8 cellular contexts compared by ENCODE assay signal in the genomic region with DNA sequence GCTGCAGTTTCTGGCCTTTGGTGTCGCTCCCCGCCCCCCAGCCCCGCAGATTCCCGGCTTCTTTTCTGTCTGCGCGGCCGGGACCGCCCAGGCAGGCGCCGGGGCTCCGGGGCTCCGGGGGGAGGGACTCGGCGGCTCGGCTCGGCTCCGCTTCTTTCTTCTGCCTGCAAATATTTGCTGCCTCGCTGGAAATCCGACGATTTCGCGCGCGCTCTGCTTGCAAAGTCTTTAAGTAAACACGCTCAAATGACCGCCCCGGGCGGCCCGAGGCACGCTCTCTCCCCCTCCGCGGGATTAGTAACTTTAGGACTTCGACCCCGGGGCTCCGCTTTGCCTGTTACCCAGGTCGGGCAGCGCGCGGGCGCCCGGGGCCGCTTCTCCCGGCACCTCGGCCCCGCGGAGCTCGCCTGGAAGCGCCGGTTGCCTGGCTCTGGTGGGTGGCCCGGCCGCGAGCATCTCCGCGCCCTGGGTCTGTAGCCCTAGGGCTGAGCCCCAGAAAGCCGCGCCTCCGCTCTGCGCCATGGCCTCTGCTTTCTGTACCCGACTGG. TPM values are rescaled to one million over a fixed set of nuclear protein-coding genes. Genes with fewer than 3 reads are reported as not detected.
A peak's percentile ranks its signal among the peaks of the same experiment; 100 is the strongest.
DNase-seq lines count a peak whose midpoint lies in the region; ATAC-seq and TF ChIP-seq lines count a peak whose summit lies in the region.

No MANE protein-coding gene starts in this region.

- in situ Hi-C loops in transverse colon (cut with MboI; ENCODE audit: low pct_ligation_motif_present in 1 of 4, low pct_unique_long_range_greater_than_20kb in 1 of 4, low sequenced_read_pairs in 3 of 4), result no loop called here

- ATAC-seq in GM21723 (IDR thresholded peaks at IDR 0.05; ENCODE audit: unreplicated experiment), result no peak

- H3K4me3 Mint-ChIP-seq in activated naive CD4-positive, alpha-beta T cell treated with anti-CD3 and anti-CD28 coated beads, Interleukin-2, amount 50 U/mL, for 24 hours, result peak overlapping the region; percentile 82

- H3K36me3 ChIP-seq in ascending aorta, result no peaks in the 10 kb centered on the region
- no peaks in the 10 kb centered on the region for H3K36me3 ChIP-seq in liver (ENCODE audit: control insufficient read depth in 4 of 4, insufficient read depth in 3 of 4, low read depth in 1 of 4, low read length in 3 of 4)
- no peaks in the 10 kb centered on the region for H3K36me3 ChIP-seq in transverse colon

- peaks cover 39% of the 10 kb centered on the region for H3K27me3 Mint-ChIP-seq in activated naive CD4-positive, alpha-beta T cell treated with anti-CD3 and anti-CD28 coated beads, Interleukin-2, amount 50 U/mL, for 24 hours

- H3K27ac ChIP-seq in ascending aorta (no peak overlapping the region), liver (ENCODE audit: low read depth in 1 of 2, low read length in 2 of 2) (no peak overlapping the region), transverse colon (no peak overlapping the region)

- H3K4me1 ChIP-seq in ascending aorta, result peaks cover 25 to 31% of the 10 kb centered on the region in 2 donors
- peaks cover 25 to 60% (median 33%) of the 10 kb centered on the region in 4 donors for H3K4me1 ChIP-seq in liver (ENCODE audit: control insufficient read depth in 4 of 4, insufficient read depth in 4 of 4, low read length in 3 of 4)
- peaks cover 27 to 71% (median 56%) of the 10 kb centered on the region in 4 donors for H3K4me1 ChIP-seq in transverse colon

- 2% methylated on average over 59 of the region's 59 CpGs for whole genome bisulfite sequencing in liver
- WGBS in transverse colon (ENCODE audit: low coverage in 1 of 2), 2 donors, result 2% methylated on average over 52 of the region's 59 CpGs; no CpG with 5 or more reads in 1 of the 2 donors

- intact Hi-C loops in ascending aorta (cut with DNase I) (loop anchor here (2.0 kb wide), 1 partner anchor 16 kb away; no protein-coding TSS in a partner anchor), transverse colon (cut with DNase I; ENCODE audit: low total_unique reads) (no loop called here)

- H3K9me3 Mint-ChIP-seq in activated naive CD4-positive, alpha-beta T cell treated with anti-CD3 and anti-CD28 coated beads, Interleukin-2, amount 50 U/mL, for 24 hours, result no peaks in the 10 kb centered on the region

- peak; percentile 13 to 23 for TF ChIP-seq RAD21 in liver (IDR thresholded peaks at IDR 0.05)

- TF ChIP-seq EP300 in transverse colon (IDR thresholded peaks at IDR 0.05; ENCODE audit: low read depth), result no peak

- TF ChIP-seq CTCF in ascending aorta (IDR thresholded peaks at IDR 0.05) (no peak), liver (IDR thresholded peaks at IDR 0.05; ENCODE audit: low read depth, low read length, missing input control) (no peak), transverse colon (IDR thresholded peaks at IDR 0.05) (no peak)

- peaks cover 68% of the 10 kb centered on the region for H3K27me3 ChIP-seq in ascending aorta
- H3K27me3 ChIP-seq in liver (ENCODE audit: control insufficient read depth in 4 of 4, insufficient read depth in 4 of 4, low read length in 3 of 4), result peaks cover 6 to 18% (median 16%) of the 10 kb centered on the region in 4 donors
- H3K27me3 ChIP-seq in transverse colon, result peaks cover 100% of the 10 kb centered on the region

- no peak overlapping the region for H3K9ac ChIP-seq in liver (ENCODE audit: low read depth in 1 of 2, low read length in 2 of 2)

- H3K4me1 Mint-ChIP-seq in activated naive CD4-positive, alpha-beta T cell treated with anti-CD3 and anti-CD28 coated beads, Interleukin-2, amount 50 U/mL, for 24 hours, result peaks cover 53% of the 10 kb centered on the region

- no peak overlapping the region for H3K27ac Mint-ChIP-seq in activated naive CD4-positive, alpha-beta T cell treated with anti-CD3 and anti-CD28 coated beads, Interleukin-2, amount 50 U/mL, for 24 hours

- DNase-seq in activated naive CD4-positive, alpha-beta T cell treated with Interleukin-2 at 50 U/mL for 16 hours, result no peak
- DNase-seq in ascending aorta (ENCODE audit: low spot score in 2 of 2) (no peak), transverse colon (no peak), midbrain (lab: John Stamatoyannopoulos, UW) (no peak), UCSD-AML1 (lab: John Stamatoyannopoulos, UW; ENCODE audit: unreplicated experiment) (no peak)

- H3K9me3 ChIP-seq in ascending aorta (no peaks in the 10 kb centered on the region), liver (ENCODE audit: control insufficient read depth in 4 of 4, low read length in 3 of 4) (no peaks in the 10 kb centered on the region), transverse colon (no peaks in the 10 kb centered on the region)

- TF ChIP-seq POLR2A in transverse colon (IDR thresholded peaks at IDR 0.05), result no peak

- no peaks in the 10 kb centered on the region for H3K36me3 Mint-ChIP-seq in activated naive CD4-positive, alpha-beta T cell treated with anti-CD3 and anti-CD28 coated beads, Interleukin-2, amount 50 U/mL, for 24 hours

- H3K4me3 ChIP-seq in ascending aorta (peak overlapping the region; percentile 63), liver (ENCODE audit: low read depth in 1 of 3, low read length in 3 of 3) (peak overlapping the region; percentile 2 to 58 (median 53)), transverse colon (peak overlapping the region in 3 of 4 donors; percentile 24 to 56 (median 33))

TF ChIP-seq in liver, 16 proteins besides CTCF, POLR2A, EP300 and RAD21:
- peak; percentile 23 for TF ChIP-seq YY1 (IDR thresholded peaks at IDR 0.05)
- peak; percentile 39 for TF ChIP-seq HNF4G (IDR thresholded peaks at IDR 0.05)
- TF ChIP-seq, protein P1, sequence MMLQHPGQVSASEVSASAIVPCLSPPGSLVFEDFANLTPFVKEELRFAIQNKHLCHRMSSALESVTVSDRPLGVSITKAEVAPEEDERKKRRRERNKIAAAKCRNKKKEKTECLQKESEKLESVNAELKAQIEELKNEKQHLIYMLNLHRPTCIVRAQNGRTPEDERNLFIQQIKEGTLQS (IDR thresholded peaks at IDR 0.05), result no peak
- TF ChIP-seq RXRA (IDR thresholded peaks at IDR 0.05), result peak in 1 of 2 donors; percentile 18
- TF ChIP-seq FOXA2 (IDR thresholded peaks at IDR 0.05), result peak; percentile 60
- peak; percentile 33 for TF ChIP-seq FOXA1 (IDR thresholded peaks at IDR 0.05)
- TF ChIP-seq HNF4A (conservative IDR thresholded peaks at IDR 0.05), result peak; percentile 77 to 82
- peak; percentile 66 for TF ChIP-seq SP1 (IDR thresholded peaks at IDR 0.05)
- no peak for TF ChIP-seq GABPA (IDR thresholded peaks at IDR 0.05 in 1 of 2, conservative IDR thresholded peaks at IDR 0.05 in 1 of 2)

RNA-seq across cellular contexts. Expression of a gene that starts 3.9 kb away (rescaled TPM):
- total RNA-seq in ascending aorta, result not detected
- under 1 TPM; 0.08 to 0.09 TPM for total RNA-seq in liver
- polyA plus RNA-seq in liver, result under 1 TPM; 0.32 to 0.51 TPM
- total RNA-seq in transverse colon, result under 1 TPM in 1 of 4 donors, not detected in 3; 0.48 TPM
